8 cellular contexts compared by ENCODE assay signal in genomic region chr15:51401872-51402517, GRCh38.
DNase-seq lines count a peak whose midpoint lies in the region; ATAC-seq and TF ChIP-seq lines count a peak whose summit lies in the region.

No MANE protein-coding gene starts in this region.

- H3K27ac ChIP-seq in VCaP, result no peak overlapping the region
- no peak overlapping the region for H3K27ac ChIP-seq in hepatocyte
- no peak overlapping the region for H3K27ac ChIP-seq in tibial nerve

- 41% methylated on average over 12 of the region's 12 CpGs for WGBS in hepatocyte (ENCODE audit: low lambda C conversion rate, missing lambda C conversion rate)
- WGBS in tibial nerve, 2 donors, result 48 to 54% methylated on average over 10 to 12 of the region's 12 CpGs

- TF ChIP-seq POLR2A in tibial nerve (IDR thresholded peaks at IDR 0.05), result no peak

- peak; percentile 76 for TF ChIP-seq CTCF in HFF-Myc (IDR thresholded peaks at IDR 0.05; ENCODE audit: low read depth, low read length, missing control alignments)
- peak; percentile 77 for TF ChIP-seq CTCF in VCaP (conservative IDR thresholded peaks at IDR 0.05)
- peak; percentile 59 for TF ChIP-seq CTCF in hepatocyte (IDR thresholded peaks at IDR 0.05; ENCODE audit: poor library complexity)
- peak; percentile 14 to 53 (median 47) for TF ChIP-seq CTCF in tibial nerve (IDR thresholded peaks at IDR 0.05)

- no peaks in the 10 kb centered on the region for H3K79me2 ChIP-seq in hepatocyte

- H3K36me3 ChIP-seq in hepatocyte (replicated peaks; ENCODE audit: insufficient read depth, low read depth) (no peaks in the 10 kb centered on the region), tibial nerve (peaks cover 0 to 7% (median 0%) of the 10 kb centered on the region in 3 donors)

- no peaks in the 10 kb centered on the region for H3K4me1 ChIP-seq in hepatocyte (ENCODE audit: insufficient read depth)
- H3K4me1 ChIP-seq in tibial nerve, result peaks cover 0 to 4% (median 0%) of the 10 kb centered on the region in 4 donors

- H3K9me3 ChIP-seq in hepatocyte (ENCODE audit: low read depth) (no peaks in the 10 kb centered on the region), tibial nerve (no peaks in the 10 kb centered on the region)

- H3K4me2 ChIP-seq in hepatocyte, result no peak overlapping the region

- no peak for ATAC-seq in GM18870 (IDR thresholded peaks at IDR 0.05; ENCODE audit: unreplicated experiment)
- ATAC-seq in GM18858 (IDR thresholded peaks at IDR 0.05; ENCODE audit: unreplicated experiment), result no peak

- DNase-seq in CD1c-positive myeloid dendritic cell (ENCODE audit: extremely low spot score) (peak; percentile 63), HFF-Myc (ENCODE audit: extremely low read depth, low read depth) (no peak), hepatocyte (ENCODE audit: low spot score) (peak; percentile 71), tibial nerve (ENCODE audit: low spot score in 2 of 2) (peak in 1 of 2 donors; percentile 33), NCI-H1694 (lab: John Stamatoyannopoulos, UW) (no peak)

- no peaks in the 10 kb centered on the region for H4K20me1 ChIP-seq in hepatocyte (ENCODE audit: insufficient read depth, poor library complexity, severe bottlenecking)

- no peaks in the 10 kb centered on the region for H3K9me2 ChIP-seq in hepatocyte (replicated peaks; ENCODE audit: insufficient read depth)

- peaks cover 5% of the 10 kb centered on the region for H3K27me3 ChIP-seq in hepatocyte
- no peaks in the 10 kb centered on the region for H3K27me3 ChIP-seq in tibial nerve

- no peak overlapping the region for H2AFZ ChIP-seq in hepatocyte

- H3K4me3 ChIP-seq in HFF-Myc (replicated peaks; ENCODE audit: low read depth, low read length) (no peak overlapping the region), hepatocyte (no peak overlapping the region), tibial nerve (no peak overlapping the region)

- TF ChIP-seq EP300 in tibial nerve (IDR thresholded peaks at IDR 0.05), result no peak

Comparison
In these comparisons a context has a peak if more than half of its experiments do, and no peak if none do; other contexts are left out.
1. DNase-seq: peak in CD1c-positive myeloid dendritic cell (single experiment) and hepatocyte (single experiment); none in HFF-Myc (single experiment) and NCI-H1694 (single experiment).
2. Peak in every context shown above with its lines, with median percentiles within 50 percentile points of each other: CTCF ChIP-seq.